ENCODE assay signal across 8 cellular contexts in the genomic region with DNA sequence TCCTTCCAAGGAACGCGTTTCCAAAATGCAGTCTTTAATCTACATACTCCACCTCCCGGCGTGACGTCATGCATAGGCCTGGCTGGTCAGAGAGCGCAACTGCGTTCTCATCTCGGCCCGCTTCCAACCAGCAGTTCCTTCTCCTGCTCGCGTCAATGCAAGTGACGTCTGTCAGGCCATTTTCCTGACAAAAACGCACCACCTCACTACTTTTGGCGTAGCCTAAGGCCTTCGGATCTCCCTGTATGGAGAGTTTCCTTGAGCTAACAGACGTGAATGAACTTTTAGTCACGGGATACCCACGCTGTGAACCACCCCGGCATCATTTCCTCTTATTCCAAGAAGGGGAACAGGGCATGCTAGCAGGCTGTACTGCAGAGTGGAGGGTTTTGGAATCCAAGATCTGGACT. TPM values are rescaled to one million over a fixed set of nuclear protein-coding genes. Genes with fewer than 3 reads are reported as not detected.
DNase-seq lines count a peak whose midpoint lies in the region; ATAC-seq and TF ChIP-seq lines count a peak whose summit lies in the region.

No MANE protein-coding gene starts in this region.

- DNase-seq in NB4 (ENCODE audit: low read depth) (peak; percentile 81), naive B cell (peak; percentile 28), aorta (peak; percentile 83 to 90), COLO668 (lab: John Stamatoyannopoulos, UW; ENCODE audit: unreplicated experiment) (no peak), OCI-LY7 (ENCODE audit: low spot score) (no peak)
- DNase-seq in effector memory CD8-positive, alpha-beta T cell = no peak

- H3K27ac Mint-ChIP-seq in effector memory CD8-positive, alpha-beta T cell = peak overlapping the region in 1 of 2 donors; percentile 28
- peak overlapping the region in 5 of 6 donors; percentile 8 to 92 (median 82) for H3K27ac Mint-ChIP-seq in naive B cell

- TF ChIP-seq CTCF in NB4 (IDR thresholded peaks at IDR 0.05; ENCODE audit: low read depth, low read length) (no peak), VCaP (conservative IDR thresholded peaks at IDR 0.05) (no peak), OCI-LY7 (conservative IDR thresholded peaks at IDR 0.05; ENCODE audit: low read length) (no peak)

- no peaks in the 10 kb centered on the region for H3K27me3 ChIP-seq in aorta (ENCODE audit: control insufficient read depth in 1 of 2, insufficient read depth in 2 of 2, low read length in 1 of 2)

- BruUV-seq in OCI-LY7 (replicated peaks; lab: Mats Ljungman, UMichigan) = no TSS peak

- H3K36me3 ChIP-seq in aorta (ENCODE audit: control insufficient read depth in 1 of 2, insufficient read depth in 2 of 2, low read length in 1 of 2) (no peaks in the 10 kb centered on the region), OCI-LY7 (ENCODE audit: insufficient read depth, low read length) (no peaks in the 10 kb centered on the region)

- no peak overlapping the region for H3K4me2 ChIP-seq in OCI-LY7 (ENCODE audit: low read length)

- H3K9me3 ChIP-seq in aorta (ENCODE audit: control insufficient read depth, low read length) (no peaks in the 10 kb centered on the region), OCI-LY7 (ENCODE audit: low read length) (no peaks in the 10 kb centered on the region)

- CTCF ChIA-PET in OCI-LY7 (lab: Charles Lee; ENCODE audit: unreplicated experiment) = no interaction called here

- peak; percentile 42 for ATAC-seq in effector memory CD8-positive, alpha-beta T cell (replicated peaks)
- peak; percentile 73 to 84 for ATAC-seq in naive B cell (ENCODE audit: low read depth in 2 of 2)
- peak; percentile 49 for ATAC-seq in aorta (ENCODE audit: low FRiP score)
- ATAC-seq in GM21381 (IDR thresholded peaks at IDR 0.05; ENCODE audit: unreplicated experiment) = no peak

- H3K27ac ChIP-seq in VCaP = peak overlapping the region; percentile 89
- H3K27ac ChIP-seq in aorta (ENCODE audit: low read depth in 1 of 2, low read length in 2 of 2) = peak overlapping the region in 1 of 2 donors; percentile 47
- no peak overlapping the region for H3K27ac ChIP-seq in OCI-LY7 (ENCODE audit: low read depth, low read length, poor library complexity, severe bottlenecking)

- H3K4me1 ChIP-seq in aorta (ENCODE audit: control insufficient read depth in 1 of 2, insufficient read depth in 2 of 2, low read length in 2 of 2) (no peaks in the 10 kb centered on the region), OCI-LY7 (ENCODE audit: insufficient read depth, low read length, poor library complexity, severe bottlenecking) (no peaks in the 10 kb centered on the region)

- no peaks in the 10 kb centered on the region for H3K9me3 Mint-ChIP-seq in effector memory CD8-positive, alpha-beta T cell
- no peaks in the 10 kb centered on the region for H3K9me3 Mint-ChIP-seq in naive B cell

- H3K27me3 Mint-ChIP-seq in effector memory CD8-positive, alpha-beta T cell = peaks cover 37% of the 10 kb centered on the region in 2 donors
- peaks cover 16 to 40% (median 25%) of the 10 kb centered on the region in 3 donors for H3K27me3 Mint-ChIP-seq in naive B cell

- H3K9me2 ChIP-seq in OCI-LY7 (ENCODE audit: insufficient read depth, low read length) = no peaks in the 10 kb centered on the region

- peak overlapping the region; percentile 47 to 61 for H3K4me3 Mint-ChIP-seq in effector memory CD8-positive, alpha-beta T cell
- H3K4me3 Mint-ChIP-seq in naive B cell = peak overlapping the region; percentile 25 to 74 (median 67)

- H4K20me1 ChIP-seq in OCI-LY7 (ENCODE audit: insufficient read depth, low read length) = no peaks in the 10 kb centered on the region

- H3K4me3 ChIP-seq in NB4 (ENCODE audit: low read depth, low read length) = peak overlapping the region; percentile 43
- H3K4me3 ChIP-seq in aorta (ENCODE audit: low read length in 2 of 2) = no peak overlapping the region
- H3K4me3 ChIP-seq in OCI-LY7 (ENCODE audit: low read depth, low read length, poor library complexity, severe bottlenecking) = no peak overlapping the region

- no peaks in the 10 kb centered on the region for H3K36me3 Mint-ChIP-seq in effector memory CD8-positive, alpha-beta T cell (ENCODE audit: insufficient read depth)
- H3K36me3 Mint-ChIP-seq in naive B cell = no peaks in the 10 kb centered on the region

- intact Hi-C loops in aorta (cut with DNase I) = no loop called here
- intact Hi-C loops in OCI-LY7 (cut with micrococcal nuclease; ENCODE audit: unreplicated experiment) = no loop called here

- no peaks in the 10 kb centered on the region for H3K79me2 ChIP-seq in OCI-LY7 (ENCODE audit: insufficient read depth, low read depth, low read length)

- H3K4me1 Mint-ChIP-seq in effector memory CD8-positive, alpha-beta T cell (ENCODE audit: low read depth in 2 of 2) = peaks cover 3 to 6% of the 10 kb centered on the region in 2 donors
- H3K4me1 Mint-ChIP-seq in naive B cell = peaks cover 8 to 9% (median 8%) of the 10 kb centered on the region in 3 donors

- no peak overlapping the region for H2AFZ ChIP-seq in OCI-LY7 (ENCODE audit: low read length)

- WGBS in aorta, 2 donors = 38 to 41% methylated on average over 19 of the region's 19 CpGs

- no peak for TF ChIP-seq POLR2A in NB4 (IDR thresholded peaks at IDR 0.05; ENCODE audit: extremely low read depth, insufficient read length)

- POLR2A ChIA-PET in OCI-LY7 (lab: Charles Lee) = interaction anchor here (1.6 kb wide), 1 partner anchor 35 kb away, joined by 4 read pairs; no protein-coding TSS in a partner anchor

RNA-seq across cellular contexts. Expression of gene TEX14, which starts 25.0 kb away (rescaled TPM):
- polyA plus RNA-seq in naive B cell (ENCODE audit: low read depth in 6 of 6) (1 to 10 TPM in 1 of 6 donors, under 1 TPM in 2, not detected in 3; 0.26 to 1.0 (median 0.44) TPM), aorta (under 1 TPM in 1 of 2 donors, not detected in 1; 0.18 TPM)
- total RNA-seq in aorta (under 1 TPM; 0.16 to 0.24 TPM), OCI-LY7 (2022) (1.3 and 2.3 TPM in 2 replicates)
- total RNA-seq in OCI-LY7 (2014; rRNA removed; shearing (Covaris generic)) = 0.69 and 0.75 TPM in 2 replicates

RNA-seq across cellular contexts. Expression of gene RAD51C, which starts 25.5 kb away (rescaled TPM):
- 10 to 100 TPM; 44.9 to 96.2 (median 53.0) TPM for polyA plus RNA-seq in naive B cell (ENCODE audit: low read depth in 6 of 6)
- 10 to 100 TPM; 21.0 to 25.0 TPM for total RNA-seq in aorta
- 10 to 100 TPM; 20.0 to 37.6 TPM for polyA plus RNA-seq in aorta
- 51.0 and 69.1 TPM in 2 replicates for total RNA-seq in OCI-LY7 (2014; rRNA removed; shearing (Covaris generic))
- 96.0 and 118 TPM in 2 replicates for total RNA-seq in OCI-LY7 (2022)

Comparison
In these comparisons a context has a peak if more than half of its experiments do, and no peak if none do; other contexts are left out.
1. DNase-seq: peak in NB4 (single experiment), naive B cell (single experiment) and aorta (2 of 2); none in effector memory CD8-positive, alpha-beta T cell (0 of 3), COLO668 (single experiment) and OCI-LY7 (single experiment).